ENCODE assay signal across 3 cellular contexts in the genomic region with DNA sequence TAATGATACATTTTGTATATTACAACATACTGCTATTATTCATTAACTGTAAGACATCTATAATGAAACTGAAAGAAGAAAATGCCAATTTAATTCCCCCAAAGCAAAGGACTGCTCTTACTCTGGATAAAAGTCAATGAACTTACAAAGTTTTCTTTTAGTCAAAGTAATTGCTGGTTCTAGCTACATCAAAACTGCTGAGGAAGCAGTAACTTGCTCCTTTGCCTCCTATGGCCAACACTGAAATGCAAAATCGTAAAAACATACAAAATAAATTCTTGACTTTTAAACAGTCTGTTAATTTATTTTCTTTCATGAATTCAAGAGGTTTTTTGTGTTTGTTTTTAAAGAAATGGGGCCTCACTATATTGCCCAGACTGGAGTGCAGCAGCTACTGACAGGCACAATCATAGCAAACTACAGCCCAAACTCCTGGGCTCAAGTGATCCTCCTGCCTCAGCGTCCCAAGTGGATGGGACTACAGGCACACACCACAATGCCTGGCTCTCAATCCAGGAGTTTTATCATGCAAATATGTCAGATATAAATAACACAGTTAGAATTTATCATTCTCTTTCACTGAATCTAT.
TF ChIP-seq lines count a peak whose summit lies in the region.

No MANE protein-coding gene starts in this region.

TF ChIP-seq in A549, 52 proteins besides CTCF, POLR2A, EP300 and RAD21:
- no peak for TF ChIP-seq ZSCAN20 (CRISPR knock-in tag; IDR thresholded peaks at IDR 0.05)
- peak; percentile 77 for TF ChIP-seq MAFK (IDR thresholded peaks at IDR 0.05; ENCODE audit: partially characterized antibody)

TF ChIP-seq in WTC11, 78 proteins besides CTCF, POLR2A, EP300 and RAD21:
- TF ChIP-seq ZNF121 (CRISPR knock-in tag; IDR thresholded peaks at IDR 0.05) (peak; percentile 80), SMAD3 (CRISPR knock-in tag; IDR thresholded peaks at IDR 0.05; ENCODE audit: borderline replicate concordance) (no peak), ZNF232 (CRISPR knock-in tag; IDR thresholded peaks at IDR 0.05) (no peak), CBFB (CRISPR knock-in tag; IDR thresholded peaks at IDR 0.05; ENCODE audit: low read depth) (no peak)

TF ChIP-seq in HepG2, 621 proteins besides CTCF, POLR2A, EP300 and RAD21:
- TF ChIP-seq ZNF746 (CRISPR knock-in tag; IDR thresholded peaks at IDR 0.05) (no peak), ZNF235 (CRISPR knock-in tag; IDR thresholded peaks at IDR 0.05; ENCODE audit: borderline replicate concordance) (no peak), MAFF (IDR thresholded peaks at IDR 0.05; ENCODE audit: low read depth, low read length) (peak; percentile 87), SPEN (CRISPR knock-in tag; IDR thresholded peaks at IDR 0.05; ENCODE audit: low read depth) (no peak), PAF1 (CRISPR knock-in tag; IDR thresholded peaks at IDR 0.05) (no peak), ZNF337 (CRISPR knock-in tag; IDR thresholded peaks at IDR 0.05; ENCODE audit: borderline replicate concordance, low read depth) (no peak), ZNF850 (CRISPR knock-in tag; conservative IDR thresholded peaks at IDR 0.05) (no peak), ZSCAN30 (CRISPR knock-in tag; IDR thresholded peaks at IDR 0.05) (no peak), MAFK (conservative IDR thresholded peaks at IDR 0.05 in 1 of 2, IDR thresholded peaks at IDR 0.05 in 1 of 2; ENCODE audit: low read length in 2 of 2) (peak; percentile 85 to 88), ZNF160 (CRISPR knock-in tag; IDR thresholded peaks at IDR 0.05) (no peak), SUZ12 (IDR thresholded peaks at IDR 0.05; ENCODE audit: low read depth, low read length) (no peak), ZNF562 (CRISPR knock-in tag; IDR thresholded peaks at IDR 0.05; ENCODE audit: borderline replicate concordance) (no peak), ZNF335 (CRISPR knock-in tag; IDR thresholded peaks at IDR 0.05) (no peak), ZNF280D (CRISPR knock-in tag; IDR thresholded peaks at IDR 0.05) (no peak), RFXAP (CRISPR knock-in tag; IDR thresholded peaks at IDR 0.05; ENCODE audit: borderline replicate concordance) (no peak)
- TF ChIP-seq, protein P1, sequence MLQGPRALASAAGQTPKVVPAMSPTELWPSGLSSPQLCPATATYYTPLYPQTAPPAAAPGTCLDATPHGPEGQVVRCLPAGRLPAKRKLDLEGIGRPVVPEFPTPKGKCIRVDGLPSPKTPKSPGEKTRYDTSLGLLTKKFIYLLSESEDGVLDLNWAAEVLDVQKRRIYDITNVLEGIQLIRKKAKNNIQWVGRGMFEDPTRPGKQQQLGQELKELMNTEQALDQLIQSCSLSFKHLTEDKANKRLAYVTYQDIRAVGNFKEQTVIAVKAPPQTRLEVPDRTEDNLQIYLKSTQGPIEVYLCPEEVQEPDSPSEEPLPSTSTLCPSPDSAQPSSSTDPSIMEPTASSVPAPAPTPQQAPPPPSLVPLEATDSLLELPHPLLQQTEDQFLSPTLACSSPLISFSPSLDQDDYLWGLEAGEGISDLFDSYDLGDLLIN (CRISPR knock-in tag; IDR thresholded peaks at IDR 0.05; ENCODE audit: borderline replicate concordance), result no peak
- TF ChIP-seq, protein P2, sequence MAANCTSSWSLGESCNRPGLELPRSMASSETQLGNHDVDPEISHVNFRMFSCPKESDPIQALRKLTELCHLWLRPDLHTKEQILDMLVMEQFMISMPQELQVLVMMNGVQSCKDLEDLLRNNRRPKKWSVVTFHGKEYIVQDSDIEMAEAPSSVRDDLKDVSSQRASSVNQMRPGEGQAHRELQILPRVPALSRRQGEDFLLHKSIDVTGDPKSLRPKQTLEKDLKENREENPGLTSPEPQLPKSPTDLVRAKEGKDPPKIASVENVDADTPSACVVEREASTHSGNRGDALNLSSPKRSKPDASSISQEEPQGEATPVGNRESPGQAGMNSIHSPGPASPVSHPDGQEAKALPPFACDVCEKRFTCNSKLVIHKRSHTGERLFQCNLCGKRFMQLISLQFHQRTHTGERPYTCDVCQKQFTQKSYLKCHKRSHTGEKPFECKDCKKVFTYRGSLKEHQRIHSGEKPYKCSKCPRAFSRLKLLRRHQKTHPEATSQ (CRISPR knock-in tag; IDR thresholded peaks at IDR 0.05; ENCODE audit: borderline replicate concordance), result no peak
